In the genomic region with DNA sequence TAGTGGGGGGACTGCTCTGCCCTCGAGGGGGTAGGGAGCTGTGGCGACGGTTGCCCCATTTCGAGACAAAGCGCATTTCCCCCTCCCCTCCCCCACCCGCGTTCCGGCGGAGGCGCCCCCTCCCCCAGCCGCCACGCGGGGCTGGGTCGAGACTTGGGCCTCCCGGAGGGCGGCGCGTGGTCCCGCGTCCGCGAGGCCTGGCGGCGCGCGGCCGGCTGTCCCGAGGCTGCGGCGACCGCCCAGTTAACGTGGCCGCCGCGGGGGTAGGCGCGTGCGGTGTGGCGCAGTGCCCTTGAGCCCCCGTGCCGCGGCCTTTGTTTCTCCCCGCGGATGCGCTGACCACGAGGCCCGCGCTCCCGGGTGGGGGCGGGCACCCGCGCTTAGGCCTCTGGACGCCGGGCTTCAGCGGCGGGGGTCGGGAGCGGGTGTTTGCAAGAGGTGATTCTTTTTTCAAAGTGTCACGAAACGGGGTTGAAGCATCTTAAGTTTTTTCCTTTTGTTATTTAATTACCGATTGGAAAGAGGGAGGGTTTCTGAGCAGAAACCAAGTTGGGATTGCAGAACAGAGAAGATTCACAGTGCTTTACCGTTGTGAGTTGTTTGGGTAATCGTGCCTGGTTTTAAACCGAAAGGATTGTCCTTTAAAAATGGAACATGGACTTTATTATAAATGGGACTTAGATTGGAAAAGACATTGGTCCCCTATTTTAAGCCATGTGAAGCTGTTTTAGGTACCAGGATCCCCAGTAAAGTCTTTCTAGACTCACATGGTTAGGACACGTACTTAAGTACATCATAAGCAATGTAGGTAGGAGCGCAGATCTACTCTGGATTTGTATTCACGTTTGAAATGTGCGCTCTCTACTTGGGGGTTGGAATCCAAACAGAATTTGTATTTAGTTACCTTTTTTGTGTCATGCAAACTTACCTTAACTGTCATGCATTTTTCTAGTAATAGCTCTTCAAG, we compare ENCODE assay signal across 1 cellular context.
TF ChIP-seq lines count a peak whose summit lies in the region.

No MANE protein-coding gene starts in this region.

TF ChIP-seq in IMR-90, 13 proteins besides CTCF, POLR2A, EP300 and RAD21 (continued from another document):
- TF ChIP-seq MAFK (IDR thresholded peaks at IDR 0.05; ENCODE audit: low read depth, low read length) (no peak), SMC3 (IDR thresholded peaks at IDR 0.05; ENCODE audit: low read depth, low read length) (no peak), RFX5 (IDR thresholded peaks at IDR 0.05; ENCODE audit: low read depth, low read length) (no peak)
- TF ChIP-seq, protein P1, sequence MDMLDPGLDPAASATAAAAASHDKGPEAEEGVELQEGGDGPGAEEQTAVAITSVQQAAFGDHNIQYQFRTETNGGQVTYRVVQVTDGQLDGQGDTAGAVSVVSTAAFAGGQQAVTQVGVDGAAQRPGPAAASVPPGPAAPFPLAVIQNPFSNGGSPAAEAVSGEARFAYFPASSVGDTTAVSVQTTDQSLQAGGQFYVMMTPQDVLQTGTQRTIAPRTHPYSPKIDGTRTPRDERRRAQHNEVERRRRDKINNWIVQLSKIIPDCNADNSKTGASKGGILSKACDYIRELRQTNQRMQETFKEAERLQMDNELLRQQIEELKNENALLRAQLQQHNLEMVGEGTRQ (IDR thresholded peaks at IDR 0.05; ENCODE audit: low read depth, low read length), result peak; percentile 13; the same call in 1 of the 2 replicates
